In genomic region chr1:210792703-210793102, GRCh38 we compare ENCODE assay signal across 10 cellular contexts.
A peak's percentile ranks its signal among the peaks of the same experiment; 100 is the strongest.
DNase-seq lines count a peak whose midpoint lies in the region; ATAC-seq, FAIRE-seq and TF ChIP-seq lines count a peak whose summit lies in the region.
"Had no signal": no experiment of that assay in that cellular context is flagged by ENCODE, and none has a peak within 500 bp of the region (broad histone marks: within the 10 kb centered on the region; RNA-seq: fewer than 3 reads in every experiment).

No MANE protein-coding gene starts in this region.

- H3K4me1 ChIP-seq in HEK293 (ENCODE audit: control insufficient read depth, insufficient read depth, low read length) (no peaks in the 10 kb centered on the region; the same call in 1 of the 2 replicates), psoas muscle (no peaks in the 10 kb centered on the region)

- CTCF ChIA-PET in HEK293 (lab: Yijun Ruan, JAX): no interaction called here

- no peaks in the 10 kb centered on the region for H3K9me3 ChIP-seq in HEK293 (ENCODE audit: control insufficient read depth, insufficient read depth, low read depth, low read length)
- H3K9me3 ChIP-seq in psoas muscle: no peaks in the 10 kb centered on the region

- peak; percentile 56 for FAIRE-seq in islet of Langerhans (lab: Jason Lieb, UNC)
- FAIRE-seq: GM18507 had no signal

- 57 to 67% (median 61%) methylated on average over 2 of the region's 2 CpGs for WGBS in psoas muscle, 3 donors

- H3K4me3 ChIP-seq in AG09309 (ENCODE audit: control insufficient read depth, low read depth, low read length) (no peak overlapping the region), HEK293 (ENCODE audit: low read depth, low read length) (no peak overlapping the region), psoas muscle (no peak overlapping the region)

- no peak for TF ChIP-seq CTCF in AG09309 (IDR thresholded peaks at IDR 0.05; ENCODE audit: control insufficient read depth, insufficient read depth, low read depth, low read length, missing control alignments)
- no peak for TF ChIP-seq CTCF in HEK293 (tag by site-specific recombination; IDR thresholded peaks at IDR 0.05)
- TF ChIP-seq CTCF in psoas muscle (IDR thresholded peaks at IDR 0.05): no peak

- ATAC-seq in GM18502 (IDR thresholded peaks at IDR 0.05; ENCODE audit: poor library complexity, unreplicated experiment) (no peak), HG03432 (IDR thresholded peaks at IDR 0.05; ENCODE audit: unreplicated experiment) (no peak), psoas muscle (no peak)

- no peak overlapping the region for H3K27ac ChIP-seq in HEK293 (ENCODE audit: extremely low read depth, low read depth, low read length)
- no peak overlapping the region for H3K27ac ChIP-seq in psoas muscle

- H3K27me3 ChIP-seq in psoas muscle (ENCODE audit: insufficient read depth in 3 of 3, low read length in 2 of 3): peaks cover 0 to 3% (median 0%) of the 10 kb centered on the region in 3 donors

- POLR2A ChIA-PET in HEK293 (lab: Yijun Ruan, JAX): no interaction called here

- peak; percentile 50 for DNase-seq in AG09309 (ENCODE audit: low read depth)
- peak; percentile 41 for DNase-seq in amniotic stem cell (lab: John Stamatoyannopoulos, UW)
- DNase-seq in psoas muscle: no peak
- no peak for DNase-seq in midbrain (lab: John Stamatoyannopoulos, UW)
- DNase-seq: Karpas-422 had no signal

- intact Hi-C loops in psoas muscle (cut with DNase I): no loop called here

- H3K36me3 ChIP-seq in HEK293 (ENCODE audit: control insufficient read depth in 2 of 2, insufficient read depth in 1 of 2, low read length in 2 of 2): no peaks in the 10 kb centered on the region
- no peaks in the 10 kb centered on the region for H3K36me3 ChIP-seq in psoas muscle (ENCODE audit: insufficient read depth in 1 of 2, low read depth in 1 of 2)

TF ChIP-seq in HEK293, 187 proteins besides CTCF, POLR2A, EP300 and RAD21:
- TF ChIP-seq ZNF112 (tag by site-specific recombination; IDR thresholded peaks at IDR 0.05): 0 out of 2 replicates have a peak, but pooled peaks have one; percentile 2
- TF ChIP-seq ZNF426 (tag by site-specific recombination; IDR thresholded peaks at IDR 0.05): no peak
- 0 out of 2 replicates have a peak, but pooled peaks have one; percentile 38 for TF ChIP-seq ZNF660 (tag by site-specific recombination; IDR thresholded peaks at IDR 0.05)
- peak; percentile 18; the same call in 1 of the 2 replicates for TF ChIP-seq OSR2 (tag by site-specific recombination; IDR thresholded peaks at IDR 0.05)
- no peak for TF ChIP-seq ZNF76 (tag by site-specific recombination; IDR thresholded peaks at IDR 0.05; ENCODE audit: borderline replicate concordance, low read depth)
- 0 out of 2 replicates have a peak, but pooled peaks have one; percentile 19 for TF ChIP-seq ZNF335 (tag by site-specific recombination; conservative IDR thresholded peaks at IDR 0.05)
- no peak for TF ChIP-seq ZNF558 (tag by site-specific recombination; IDR thresholded peaks at IDR 0.05)
- TF ChIP-seq ZEB2 (tag by site-specific recombination; IDR thresholded peaks at IDR 0.05): no peak

Comparison
In these comparisons a context has a peak if more than half of its experiments do, and no peak if none do; other contexts are left out.
1. DNase-seq: peak in AG09309 (single experiment) and amniotic stem cell (single experiment); none in psoas muscle (0 of 2) and midbrain (single experiment).